ENCODE assay signal across 9 cellular contexts in the genomic region with DNA sequence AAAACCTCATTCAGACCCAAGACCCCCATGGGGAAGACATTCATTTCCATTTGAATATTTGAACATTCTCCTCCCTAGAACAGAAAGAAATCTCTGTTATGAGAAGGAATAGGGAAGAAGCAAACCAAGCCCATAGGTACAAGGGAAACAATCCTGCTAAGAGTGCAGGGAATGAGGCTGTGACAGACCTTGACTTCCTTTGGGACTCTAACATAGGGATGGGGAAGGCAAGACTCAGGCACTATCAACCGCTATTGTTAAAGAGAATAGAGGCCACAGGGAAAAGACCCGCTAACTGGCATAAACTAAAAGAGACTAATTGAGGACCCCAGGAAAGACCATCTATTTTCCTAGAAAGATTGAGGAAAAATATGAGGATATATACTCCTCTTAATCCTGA.
"Had no signal": no experiment of that assay in that cellular context is flagged by ENCODE, and none has a peak within 500 bp of the region (broad histone marks: within the 10 kb centered on the region; RNA-seq: fewer than 3 reads in every experiment).

No MANE protein-coding gene starts in this region.

- H3K27ac ChIP-seq: HL-60, KMS-11 had no signal

- H3K27me3 Mint-ChIP-seq: IgD-negative memory B cell had no signal

- FAIRE-seq: H54, HepG2 had no signal

- H3K4me2 ChIP-seq: KMS-11 had no signal

- H3K4me3 Mint-ChIP-seq: H9, IgD-negative memory B cell had no signal

- H3K27ac Mint-ChIP-seq: H9, IgD-negative memory B cell had no signal

- H3K36me3 Mint-ChIP-seq: IgD-negative memory B cell had no signal

- H3K4me1 Mint-ChIP-seq: IgD-negative memory B cell had no signal

- ATAC-seq: HepG2 had no signal

- H3K9me3 Mint-ChIP-seq: H9 had no signal

- DNase-seq: GOT3, H9, HCEC 1CT, KBM-7 had no signal
